ENCODE assay signal across 8 cellular contexts in genomic region chr5:108749130-108749861, GRCh38. TPM values are rescaled to one million over a fixed set of nuclear protein-coding genes. Genes with fewer than 3 reads are reported as not detected.
A peak's percentile ranks its signal among the peaks of the same experiment; 100 is the strongest.
DNase-seq lines count a peak whose midpoint lies in the region; ATAC-seq, FAIRE-seq and TF ChIP-seq lines count a peak whose summit lies in the region.

No MANE protein-coding gene starts in this region.

- no peaks in the 10 kb centered on the region for H3K36me3 Mint-ChIP-seq in naive B cell

- 3% methylated on average over 37 of the region's 40 CpGs for WGBS in HUES64
- WGBS in esophagus, 2 donors = 1 to 2% methylated on average over 17 to 40 of the region's 40 CpGs

- peak; percentile 37 for ATAC-seq in GM21737 (IDR thresholded peaks at IDR 0.05; ENCODE audit: unreplicated experiment)
- peak; percentile 17 to 18 for ATAC-seq in naive B cell (ENCODE audit: low read depth in 2 of 2)

- H3K4me3 ChIP-seq in HUES64 (ENCODE audit: low read length) (peak overlapping the region; percentile 93), WI38 (ENCODE audit: low read depth, low read length) (peak overlapping the region; percentile 87), esophagus (ENCODE audit: low read depth in 1 of 2, low read length in 2 of 2) (peak overlapping the region; percentile 69 to 87)

- H3K4me3 Mint-ChIP-seq in naive B cell = peak overlapping the region; percentile 88 to 98 (median 94)

- H3K27me3 ChIP-seq in HUES64 (ENCODE audit: insufficient read depth, low read length) (no peaks in the 10 kb centered on the region), esophagus (ENCODE audit: control insufficient read depth in 1 of 2, insufficient read depth in 2 of 2, low read length in 2 of 2) (no peaks in the 10 kb centered on the region)

- TF ChIP-seq CTCF in WI38 (IDR thresholded peaks at IDR 0.05; ENCODE audit: low read depth, low read length) = no peak

- H3K9ac ChIP-seq in HUES64 (ENCODE audit: low read depth, low read length) = peak overlapping the region; percentile 58

- peaks cover 10% of the 10 kb centered on the region for H3K4me1 ChIP-seq in HUES64 (ENCODE audit: insufficient read depth, low read length)
- H3K4me1 ChIP-seq in esophagus (ENCODE audit: control insufficient read depth in 2 of 2, insufficient read depth in 2 of 2, low read length in 1 of 2) = no peaks in the 10 kb centered on the region

- no peaks in the 10 kb centered on the region for H3K27me3 Mint-ChIP-seq in naive B cell

- peaks cover 11 to 17% (median 17%) of the 10 kb centered on the region in 3 donors for H3K4me1 Mint-ChIP-seq in naive B cell

- peak overlapping the region; percentile 84 for H3K27ac ChIP-seq in HUES64 (ENCODE audit: low read depth, low read length)
- peak overlapping the region; percentile 82 to 87 for H3K27ac ChIP-seq in esophagus (ENCODE audit: low read depth in 2 of 2, low read length in 1 of 2)

- H3K9me3 Mint-ChIP-seq in naive B cell = no peaks in the 10 kb centered on the region

- H3K27ac Mint-ChIP-seq in naive B cell = peak overlapping the region; percentile 90 to 98 (median 94)

- DNase-seq in NCI-H1436 (lab: John Stamatoyannopoulos, UW) (peak; percentile 80), NCI-H1436 treated with DMSO at 0.1 percent for 48 hours (lab: John Stamatoyannopoulos, UW) (no peak), naive B cell (no peak), urothelium cell line (ENCODE audit: low spot score) (peak; percentile 82)

- no peaks in the 10 kb centered on the region for H3K9me3 ChIP-seq in HUES64 (ENCODE audit: insufficient read depth, low read depth, low read length)
- H3K9me3 ChIP-seq in esophagus (ENCODE audit: control insufficient read depth in 2 of 2, insufficient read depth in 1 of 2, low read depth in 1 of 2, low read length in 1 of 2) = no peaks in the 10 kb centered on the region

- FAIRE-seq in urothelium cell line (lab: Jason Lieb, UNC) = no peak

- H3K36me3 ChIP-seq in HUES64 (ENCODE audit: insufficient read depth, low read length) (no peaks in the 10 kb centered on the region), esophagus (ENCODE audit: control insufficient read depth in 2 of 2, insufficient read depth in 2 of 2, low read length in 1 of 2) (no peaks in the 10 kb centered on the region)

RNA-seq across cellular contexts. Expression of gene FER, which starts 1.6 kb away (rescaled TPM):
- 6.2 TPM for polyA plus RNA-seq in HUES64 (2013, experiment 1 of 2)
- 5.3 TPM for polyA plus RNA-seq in HUES64 (2013, experiment 2 of 2)
- 1 to 10 TPM; 3.2 to 5.1 TPM for polyA plus RNA-seq in esophagus
- 10 to 100 TPM in 5 of 6 donors, 1 to 10 TPM in 1; 9.6 to 21.0 (median 17.2) TPM for polyA plus RNA-seq in naive B cell (ENCODE audit: low read depth in 6 of 6)

Comparison
In these comparisons a context has a peak if more than half of its experiments do, and no peak if none do; other contexts are left out.
1. DNase-seq: peak in NCI-H1436 (single experiment) and urothelium cell line (single experiment); none in NCI-H1436 treated with DMSO at 0.1 percent for 48 hours (single experiment) and naive B cell (single experiment).
2. Peak in every context shown above with its lines, with median percentiles within 50 percentile points of each other: H3K4me3 ChIP-seq.